Comparison of ENCODE assay signal across 27 cellular contexts in genomic region chr4:109215511-109215910, GRCh38.
"Had no signal": no experiment of that assay in that cellular context is flagged by ENCODE, and none has a peak within 500 bp of the region (broad histone marks: within the 10 kb centered on the region; RNA-seq: fewer than 3 reads in every experiment).

No MANE protein-coding gene starts in this region.

- H3K27me3 ChIP-seq: ascending aorta, body of pancreas, breast epithelium had no signal

- H3K4me1 Mint-ChIP-seq: activated CD4-positive, alpha-beta T cell treated with anti-CD3 and anti-CD28 coated beads, Interleukin-2, amount 10 ng/mL, durations not matched to agents 24 days and 14 days; activated naive CD4-positive, alpha-beta T cell treated with anti-CD3 and anti-CD28 coated beads, Interleukin-2, amount 50 U/mL, for 24 hours; activated naive CD8-positive, alpha-beta T cell treated with anti-CD3 and anti-CD28 coated beads, Interleukin-2, amount 10 ng/mL, durations not matched to agents 7 days and 5 days had no signal

- H3K4me1 ChIP-seq: body of pancreas, breast epithelium had no signal

- DNase-seq: activated CD4-positive, alpha-beta T cell treated with anti-CD3 and anti-CD28 coated beads, Interleukin-2, amount 10 ng/mL, durations not matched to agents 24 days and 14 days; activated CD4-positive, alpha-beta T cell treated with anti-CD3 and anti-CD28 coated beads, Interleukin-2, amount 50 U/mL, for 4 hours; activated CD8-positive, alpha-beta T cell treated with anti-CD3 and anti-CD28 coated beads for 36 hours; activated gamma-delta T cell; activated naive CD4-positive, alpha-beta T cell treated with Interleukin-2 at 50 U/mL for 16 hours; activated naive CD8-positive, alpha-beta T cell treated with anti-CD3 and anti-CD28 coated beads, Interleukin-2, amount 10 ng/mL, durations not matched to agents 7 days and 5 days; activated T-cell treated with anti-CD3 and anti-CD28 coated beads, Interleukin-2, amount 50 U/mL, for 24 hours; amygdala; body of pancreas; NCI-H1092; NCI-H1436 treated with DMSO at 0.1 percent for 48 hours; NCI-H1694 treated with DMSO at 0.1 percent for 48 hours; NCI-H2029; NCI-H345; NCI-H524 treated with DMSO at 0.1 percent for 48 hours; SIG-M5; SW 1271; T-helper 1 cell; T-helper 2 cell; T-helper 9 cell; WERI-Rb-1 had no signal

- H3K27ac ChIP-seq: ascending aorta, body of pancreas, WERI-Rb-1 had no signal

- H3K27me3 Mint-ChIP-seq: activated CD8-positive, alpha-beta T cell treated with anti-CD3 and anti-CD28 coated beads for 36 hours had no signal

- H3K27ac Mint-ChIP-seq: activated CD4-positive, alpha-beta T cell treated with anti-CD3 and anti-CD28 coated beads, Interleukin-2, amount 10 ng/mL, durations not matched to agents 24 days and 14 days; activated CD8-positive, alpha-beta T cell treated with anti-CD3 and anti-CD28 coated beads for 36 hours; activated naive CD4-positive, alpha-beta T cell treated with anti-CD3 and anti-CD28 coated beads, Interleukin-2, amount 50 U/mL, for 24 hours; activated naive CD8-positive, alpha-beta T cell treated with anti-CD3 and anti-CD28 coated beads, Interleukin-2, amount 10 ng/mL, durations not matched to agents 7 days and 5 days; activated T-cell treated with anti-CD3 and anti-CD28 coated beads, Interleukin-2, amount 50 U/mL, for 24 hours; activated T-helper 2 cell treated with anti-CD3 and anti-CD28 coated beads, Interferon-gamma antibody, Interleukin-2, Interleukin-4, amounts not matched to agents 10 μg/mL and 5 μg/mL and 100 μg/mL, durations not matched to agents 14 hours and 24 hours and 36 hours had no signal

- H3K36me3 Mint-ChIP-seq: activated naive CD4-positive, alpha-beta T cell treated with anti-CD3 and anti-CD28 coated beads, Interleukin-2, amount 50 U/mL, for 24 hours; activated naive CD8-positive, alpha-beta T cell treated with anti-CD3 and anti-CD28 coated beads, Interleukin-2, amount 10 ng/mL, durations not matched to agents 7 days and 5 days had no signal

- H3K4me3 Mint-ChIP-seq: activated CD4-positive, alpha-beta T cell treated with anti-CD3 and anti-CD28 coated beads, Interleukin-2, amount 10 ng/mL, durations not matched to agents 24 days and 14 days; activated CD8-positive, alpha-beta T cell treated with anti-CD3 and anti-CD28 coated beads for 36 hours; activated naive CD4-positive, alpha-beta T cell treated with anti-CD3 and anti-CD28 coated beads, Interleukin-2, amount 50 U/mL, for 24 hours; activated naive CD8-positive, alpha-beta T cell treated with anti-CD3 and anti-CD28 coated beads, Interleukin-2, amount 10 ng/mL, durations not matched to agents 7 days and 5 days; activated T-cell treated with anti-CD3 and anti-CD28 coated beads, Interleukin-2, amount 50 U/mL, for 24 hours had no signal

- H3K36me3 ChIP-seq: ascending aorta, breast epithelium, WERI-Rb-1 had no signal

- H3K9me3 Mint-ChIP-seq: activated CD4-positive, alpha-beta T cell treated with anti-CD3 and anti-CD28 coated beads, Interleukin-2, amount 10 ng/mL, durations not matched to agents 24 days and 14 days; activated CD8-positive, alpha-beta T cell treated with anti-CD3 and anti-CD28 coated beads for 36 hours; activated naive CD4-positive, alpha-beta T cell treated with anti-CD3 and anti-CD28 coated beads, Interleukin-2, amount 50 U/mL, for 24 hours; activated naive CD8-positive, alpha-beta T cell treated with anti-CD3 and anti-CD28 coated beads, Interleukin-2, amount 10 ng/mL, durations not matched to agents 7 days and 5 days; activated T-cell treated with anti-CD3 and anti-CD28 coated beads, Interleukin-2, amount 50 U/mL, for 24 hours; activated T-helper 2 cell treated with anti-CD3 and anti-CD28 coated beads, Interferon-gamma antibody, Interleukin-2, Interleukin-4, amounts not matched to agents 10 μg/mL and 5 μg/mL and 100 μg/mL, durations not matched to agents 14 hours and 24 hours and 36 hours had no signal

- H3K4me3 ChIP-seq: ascending aorta, body of pancreas, breast epithelium, K562 had no signal

- ATAC-seq: activated CD8-positive, alpha-beta T cell treated with anti-CD3 and anti-CD28 coated beads for 36 hours; body of pancreas; K562; Panc1 had no signal

- H3K9me3 ChIP-seq: ascending aorta, body of pancreas, breast epithelium had no signal
